In genomic region chr1:25815208-25816111, GRCh38 we compare ENCODE assay signal across 16 cellular contexts. TPM values are rescaled to one million over a fixed set of nuclear protein-coding genes. Genes with fewer than 3 reads are reported as not detected.
"Had no signal": no experiment of that assay in that cellular context is flagged by ENCODE, and none has a peak within 500 bp of the region (broad histone marks: within the 10 kb centered on the region; RNA-seq: fewer than 3 reads in every experiment).

No MANE protein-coding gene starts in this region.

- H3K4me3 Mint-ChIP-seq: activated T-helper 17 cell treated with anti-CD3 and anti-CD28 coated beads, Interleukin-2, amount 50 U/mL, for 72 hours had no signal

- H3K36me3 Mint-ChIP-seq: naive B cell had no signal

- H3K4me3 ChIP-seq: SJSA1, transverse colon had no signal

- H3K9me3 ChIP-seq: SJSA1, transverse colon had no signal

- H3K27me3 Mint-ChIP-seq: activated T-helper 17 cell treated with anti-CD3 and anti-CD28 coated beads, Interleukin-2, amount 50 U/mL, for 72 hours; naive B cell had no signal

- H3K27me3 ChIP-seq: SJSA1, transverse colon had no signal

- H3K27ac ChIP-seq: SJSA1, transverse colon had no signal

- H3K9me3 Mint-ChIP-seq: activated naive CD4-positive, alpha-beta T cell treated with anti-CD3 and anti-CD28 coated beads, Interleukin-2, amount 50 U/mL, for 72 hours; activated T-helper 17 cell treated with anti-CD3 and anti-CD28 coated beads, Interleukin-2, amount 50 U/mL, for 72 hours; naive B cell had no signal

- DNase-seq: activated CD4-positive, alpha-beta T cell treated with anti-CD3 and anti-CD28 coated beads, Interleukin-2, amount 50 U/mL, for 1 hour; caudate nucleus; effector CD8-positive, alpha-beta T cell; foreskin fibroblast; left colon; naive B cell; nucleus accumbens; stimulated activated CD4-positive, alpha-beta T cell treated with anti-CD3 and anti-CD28 coated beads, Interleukin-15, amount 100 ng/mL, for 24 hours; stimulated activated CD4-positive, alpha-beta T cell treated with anti-CD3 and anti-CD28 coated beads, Interleukin-4, amount 100 ng/mL, for 24 hours; stimulated activated CD8-positive, alpha-beta memory T cell treated with anti-CD3 and anti-CD28 coated beads, Interleukin-4, amount 100 ng/mL, for 48 hours; stimulated activated naive CD8-positive, alpha-beta T cell treated with anti-CD3 and anti-CD28 coated beads, Interleukin-15, Interleukin-2, amounts not matched to agents 100 U/mL and 50 U/mL, for 24 hours; transverse colon had no signal

- ATAC-seq: activated naive CD4-positive, alpha-beta T cell treated with anti-CD3 and anti-CD28 coated beads, Interleukin-2, amount 50 U/mL, for 72 hours; activated T-helper 17 cell treated with anti-CD3 and anti-CD28 coated beads, Interleukin-2, amount 50 U/mL, for 72 hours; left colon; stimulated activated naive CD8-positive, alpha-beta T cell treated with anti-CD3 and anti-CD28 coated beads, Interleukin-15, Interleukin-2, amounts not matched to agents 100 U/mL and 50 U/mL, for 24 hours had no signal

- H3K36me3 ChIP-seq: transverse colon had no signal

RNA-seq across cellular contexts. Expression of gene AUNIP, which starts 43.8 kb away (rescaled TPM):
- total RNA-seq: posterior vena cava had no signal
